In genomic region chr16:27254262-27254811, GRCh38 we compare ENCODE assay signal across 9 cellular contexts. TPM values are rescaled to one million over a fixed set of nuclear protein-coding genes. Genes with fewer than 3 reads are reported as not detected.
DNase-seq lines count a peak whose midpoint lies in the region; ATAC-seq and TF ChIP-seq lines count a peak whose summit lies in the region.
"Had no signal": no experiment of that assay in that cellular context is flagged by ENCODE, and none has a peak within 500 bp of the region (broad histone marks: within the 10 kb centered on the region; RNA-seq: fewer than 3 reads in every experiment).

No MANE protein-coding gene starts in this region.

- H3K4me1 ChIP-seq in endodermal cell (ENCODE audit: control insufficient read depth, insufficient read depth, low read length) (peaks cover 5% of the 10 kb centered on the region), neuronal stem cell (ENCODE audit: control insufficient read depth in 2 of 2, insufficient read depth in 1 of 2, low read depth in 1 of 2, low read length in 2 of 2) (peaks cover 4 to 7% of the 10 kb centered on the region in 2 donors)

- H3K9ac ChIP-seq in endodermal cell (ENCODE audit: extremely low read depth, low read length, poor library complexity, severe bottlenecking) (no peak overlapping the region), neuronal stem cell (ENCODE audit: low read depth, low read length, poor library complexity) (no peak overlapping the region)

- H2AK5ac ChIP-seq in neuronal stem cell (ENCODE audit: low read depth, low read length) = no peak overlapping the region

- H4K8ac ChIP-seq in neuronal stem cell (ENCODE audit: low read depth, low read length) = no peak overlapping the region

- peaks cover 53% of the 10 kb centered on the region for H3K36me3 Mint-ChIP-seq in activated naive CD8-positive, alpha-beta T cell treated with anti-CD3 and anti-CD28 coated beads, Interleukin-2, amount 10 ng/mL, durations not matched to agents 7 days and 5 days
- H3K36me3 Mint-ChIP-seq in endodermal cell (ENCODE audit: low read depth) = peaks cover 3% of the 10 kb centered on the region

- TF ChIP-seq CTCF in endodermal cell (conservative IDR thresholded peaks at IDR 0.05) = no peak

- H3K36me3 ChIP-seq in endodermal cell (ENCODE audit: control insufficient read depth, insufficient read depth, low read length) = no peaks in the 10 kb centered on the region
- peaks cover 2 to 45% of the 10 kb centered on the region in 2 donors for H3K36me3 ChIP-seq in neuronal stem cell (replicated peaks in 1 of 2; ENCODE audit: control insufficient read depth in 2 of 2, insufficient read depth in 2 of 2, low read length in 2 of 2)
- H3K36me3 ChIP-seq: cardiac muscle cell had no signal

- no peak overlapping the region for H2AFZ ChIP-seq in neuronal stem cell (ENCODE audit: low read length)

- no peak overlapping the region for H3K4me3 ChIP-seq in endodermal cell (ENCODE audit: low read length)
- no peak overlapping the region for H3K4me3 ChIP-seq in neuronal stem cell (ENCODE audit: low read length in 2 of 2)
- H3K4me3 ChIP-seq: cardiac muscle cell, upper lobe of left lung had no signal

- H3K9me3 Mint-ChIP-seq in activated naive CD8-positive, alpha-beta T cell treated with anti-CD3 and anti-CD28 coated beads, Interleukin-2, amount 10 ng/mL, durations not matched to agents 7 days and 5 days = no peaks in the 10 kb centered on the region
- H3K9me3 Mint-ChIP-seq in endodermal cell = no peaks in the 10 kb centered on the region

- H3K18ac ChIP-seq in neuronal stem cell (ENCODE audit: low read length) = no peak overlapping the region

- H3K27ac ChIP-seq in endodermal cell (ENCODE audit: low read depth, low read length) = no peak overlapping the region
- no peak overlapping the region for H3K27ac ChIP-seq in neuronal stem cell (replicated peaks; ENCODE audit: low read length)
- H3K27ac ChIP-seq: cardiac muscle cell had no signal

- no peaks in the 10 kb centered on the region for H3K27me3 ChIP-seq in endodermal cell (ENCODE audit: control insufficient read depth, insufficient read depth, low read length, poor library complexity, severe bottlenecking)
- H3K27me3 ChIP-seq in neuronal stem cell (ENCODE audit: control insufficient read depth in 3 of 3, insufficient read depth in 3 of 3, low read depth in 1 of 3, low read length in 3 of 3) = no peaks in the 10 kb centered on the region
- H3K27me3 ChIP-seq: cardiac muscle cell, upper lobe of left lung had no signal

- H2BK120ac ChIP-seq in neuronal stem cell (ENCODE audit: low read depth, low read length) = no peak overlapping the region

- peaks cover 51% of the 10 kb centered on the region for H3K4me1 Mint-ChIP-seq in activated naive CD8-positive, alpha-beta T cell treated with anti-CD3 and anti-CD28 coated beads, Interleukin-2, amount 10 ng/mL, durations not matched to agents 7 days and 5 days
- peaks cover 18% of the 10 kb centered on the region for H3K4me1 Mint-ChIP-seq in endodermal cell

- no peak overlapping the region for H3K23ac ChIP-seq in neuronal stem cell (ENCODE audit: low read depth, low read length, poor library complexity)

- DNase-seq in activated naive CD8-positive, alpha-beta T cell treated with anti-CD3 and anti-CD28 coated beads, Interleukin-2, amount 10 ng/mL, durations not matched to agents 7 days and 5 days = no peak
- peak; percentile 25 for DNase-seq in stimulated activated naive CD8-positive, alpha-beta T cell treated with anti-CD3 and anti-CD28 coated beads, Interleukin-15, Interleukin-2, amounts not matched to agents 100 U/mL and 50 U/mL, for 24 hours
- no peak for DNase-seq in epidermal melanocyte (ENCODE audit: insufficient read length, low spot score)
- DNase-seq in endodermal cell = no peak
- DNase-seq in neuronal stem cell (ENCODE audit: low spot score) = no peak
- DNase-seq: upper lobe of left lung had no signal

- H3K9me3 ChIP-seq in endodermal cell (ENCODE audit: control insufficient read depth, low read length) = no peaks in the 10 kb centered on the region
- no peaks in the 10 kb centered on the region for H3K9me3 ChIP-seq in neuronal stem cell (replicated peaks in 1 of 2; ENCODE audit: control insufficient read depth in 2 of 2, insufficient read depth in 1 of 2, low read depth in 1 of 2, low read length in 2 of 2)
- H3K9me3 ChIP-seq: upper lobe of left lung had no signal

- H4K91ac ChIP-seq in neuronal stem cell (ENCODE audit: low read depth, low read length, poor library complexity) = no peak overlapping the region

- no peak overlapping the region for H3K4ac ChIP-seq in neuronal stem cell (ENCODE audit: low read length)

- H3K79me1 ChIP-seq in neuronal stem cell (ENCODE audit: low read depth, low read length) = no peaks in the 10 kb centered on the region

- POLR2A ChIA-PET in activated naive CD8-positive, alpha-beta T cell treated with anti-CD3 and anti-CD28 coated beads, Interleukin-2, amount 10 ng/mL, durations not matched to agents 7 days and 5 days (lab: Charles Lee) = interaction anchor here (0.8 to 1.7 kb wide), 7 partner anchors 10 to 65 kb away, joined by 3 to 7 read pairs (median 3); no protein-coding TSS in a partner anchor

- H2BK12ac ChIP-seq in neuronal stem cell (ENCODE audit: low read length) = no peak overlapping the region

- peak; percentile 58 for ATAC-seq in GM19397 (IDR thresholded peaks at IDR 0.05; ENCODE audit: unreplicated experiment)
- peak; percentile 71 for ATAC-seq in HG03095 (IDR thresholded peaks at IDR 0.05; ENCODE audit: unreplicated experiment)
- ATAC-seq in activated naive CD8-positive, alpha-beta T cell treated with anti-CD3 and anti-CD28 coated beads, Interleukin-2, amount 10 ng/mL, durations not matched to agents 7 days and 5 days (ENCODE audit: low read depth) = peak; percentile 65
- ATAC-seq in stimulated activated naive CD8-positive, alpha-beta T cell treated with anti-CD3 and anti-CD28 coated beads, Interleukin-15, Interleukin-2, amounts not matched to agents 100 U/mL and 50 U/mL, for 24 hours = peak; percentile 68

- no peaks in the 10 kb centered on the region for H3K27me3 Mint-ChIP-seq in activated naive CD8-positive, alpha-beta T cell treated with anti-CD3 and anti-CD28 coated beads, Interleukin-2, amount 10 ng/mL, durations not matched to agents 7 days and 5 days
- H3K27me3 Mint-ChIP-seq in endodermal cell (ENCODE audit: insufficient read depth) = no peaks in the 10 kb centered on the region

- H3K27ac Mint-ChIP-seq in activated naive CD8-positive, alpha-beta T cell treated with anti-CD3 and anti-CD28 coated beads, Interleukin-2, amount 10 ng/mL, durations not matched to agents 7 days and 5 days = peak overlapping the region; percentile 78
- no peak overlapping the region for H3K27ac Mint-ChIP-seq in endodermal cell

- H3K4me2 ChIP-seq in neuronal stem cell (ENCODE audit: insufficient read depth, low read length, poor library complexity, severe bottlenecking) = no peak overlapping the region

- no peak overlapping the region for H3K14ac ChIP-seq in neuronal stem cell (ENCODE audit: low read length)

- H2BK15ac ChIP-seq in neuronal stem cell (ENCODE audit: low read length) = no peak overlapping the region

- H2BK5ac ChIP-seq in neuronal stem cell (ENCODE audit: low read length) = no peak overlapping the region

- WGBS in endodermal cell (ENCODE audit: insufficient coverage in 1 of 2, insufficient read length in 1 of 2), 2 experiments = 96 to 100% methylated on average over 1 to 3 of the region's 3 CpGs
- WGBS in neuronal stem cell (ENCODE audit: extremely low coverage in 2 of 2, insufficient read length in 2 of 2, insufficient replicate concordance in 1 of 2), 2 donors = no CpG with 5 or more reads among the region's 3 CpGs

- peak overlapping the region; percentile 48 for H3K4me3 Mint-ChIP-seq in activated naive CD8-positive, alpha-beta T cell treated with anti-CD3 and anti-CD28 coated beads, Interleukin-2, amount 10 ng/mL, durations not matched to agents 7 days and 5 days
- no peak overlapping the region for H3K4me3 Mint-ChIP-seq in endodermal cell

RNA-seq across cellular contexts. Expression of gene NSMCE1, which starts 14.2 kb away (rescaled TPM):
- total RNA-seq in activated naive CD8-positive, alpha-beta T cell treated with anti-CD3 and anti-CD28 coated beads, Interleukin-2, amount 10 ng/mL, durations not matched to agents 7 days and 5 days = 10 to 100 TPM; 69.0 to 75.6 TPM
- 10 to 100 TPM; 22.3 to 22.4 TPM for total RNA-seq in endodermal cell
- polyA plus RNA-seq in endodermal cell (2013, experiment 1 of 2) = 51.9 TPM
- 43.8 TPM for polyA plus RNA-seq in endodermal cell (2013, experiment 2 of 2)
- 54.4 TPM for polyA plus RNA-seq in neuronal stem cell (2013, experiment 1 of 2)
- 52.8 TPM for polyA plus RNA-seq in neuronal stem cell (2013, experiment 2 of 2)

RNA-seq across cellular contexts. Expression of gene KDM8, which starts 51.0 kb away (rescaled TPM):
- total RNA-seq in activated naive CD8-positive, alpha-beta T cell treated with anti-CD3 and anti-CD28 coated beads, Interleukin-2, amount 10 ng/mL, durations not matched to agents 7 days and 5 days = 10 to 100 TPM; 20.1 to 21.8 TPM
- total RNA-seq in endodermal cell = 10 to 100 TPM; 11.0 to 12.1 TPM
- 9.1 TPM for polyA plus RNA-seq in endodermal cell (2013, experiment 1 of 2)
- polyA plus RNA-seq in endodermal cell (2013, experiment 2 of 2) = 6.2 TPM
- polyA plus RNA-seq in neuronal stem cell (2013, experiment 1 of 2) = 5.1 TPM
- 4.5 TPM for polyA plus RNA-seq in neuronal stem cell (2013, experiment 2 of 2)

RNA-seq across cellular contexts. Expression of gene IL4R, which starts 59.4 kb away (rescaled TPM):
- total RNA-seq in activated naive CD8-positive, alpha-beta T cell treated with anti-CD3 and anti-CD28 coated beads, Interleukin-2, amount 10 ng/mL, durations not matched to agents 7 days and 5 days = 100 to 1,000 TPM; 215 TPM
- total RNA-seq in endodermal cell = 10 to 100 TPM; 30.6 to 31.6 TPM
- polyA plus RNA-seq in endodermal cell (2013, experiment 1 of 2) = 8.0 TPM
- 7.6 TPM for polyA plus RNA-seq in endodermal cell (2013, experiment 2 of 2)
- 9.3 TPM for polyA plus RNA-seq in neuronal stem cell (2013, experiment 1 of 2)
- 9.2 TPM for polyA plus RNA-seq in neuronal stem cell (2013, experiment 2 of 2)

Comparison
In these comparisons a context has a peak if more than half of its experiments do, and no peak if none do; other contexts are left out.
1. RNA of gene IL4R, which starts 59.4 kb away (total RNA-seq): 215 TPM in activated naive CD8-positive, alpha-beta T cell treated with anti-CD3 and anti-CD28 coated beads, Interleukin-2, amount 10 ng/mL, durations not matched to agents 7 days and 5 days; 30.6 to 31.6 TPM in endodermal cell; every median in the first group is over 4 times any median in the second.
2. Peak in every context shown above with its lines, with median percentiles within 50 percentile points of each other: ATAC-seq.